8 cellular contexts compared by ENCODE assay signal in the genomic region with DNA sequence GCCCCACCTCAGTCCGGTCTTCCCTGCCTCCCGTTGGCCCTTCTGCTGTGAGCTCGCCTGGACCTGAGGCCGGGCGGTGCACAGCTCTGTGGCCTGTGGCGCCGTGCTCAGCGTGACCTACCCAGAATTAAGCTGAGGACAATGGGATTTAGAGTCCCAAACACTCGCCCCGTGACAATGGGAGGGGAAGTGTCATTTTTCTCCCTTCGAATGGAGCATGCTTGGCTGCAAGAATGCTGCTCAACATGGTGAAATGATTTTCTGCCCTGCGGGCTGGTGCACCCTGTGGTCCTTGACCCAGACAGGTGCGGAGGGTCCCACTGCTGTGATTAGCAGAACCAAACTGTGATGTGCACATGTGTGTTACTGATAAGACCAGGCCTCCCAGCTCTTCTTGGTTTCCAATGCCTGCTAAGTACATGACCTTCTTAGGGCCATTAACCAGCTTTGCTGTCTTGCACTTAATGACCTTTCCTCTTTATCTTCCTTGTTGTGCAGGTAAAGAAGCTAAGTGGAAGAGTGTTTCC. TPM values are rescaled to one million over a fixed set of nuclear protein-coding genes. Genes with fewer than 3 reads are reported as not detected.
DNase-seq lines count a peak whose midpoint lies in the region; ATAC-seq and TF ChIP-seq lines count a peak whose summit lies in the region.

No MANE protein-coding gene starts in this region.

- H3K4me3 Mint-ChIP-seq in T-cell, result peak overlapping the region; percentile 76 to 97 (median 80)

- no peaks in the 10 kb centered on the region for H3K9me3 Mint-ChIP-seq in T-cell

- H3K36me3 Mint-ChIP-seq in T-cell, result no peaks in the 10 kb centered on the region

- H3K27me3 Mint-ChIP-seq in T-cell, result no peaks in the 10 kb centered on the region

- POLR2A ChIA-PET in T-cell (lab: Charles Lee), result interaction anchor here (0.5 to 3.7 kb wide), 7 partner anchors 17 to 397 kb away, joined by 3 to 111 read pairs (median 10); partner anchors contain the start of genes EOLA2 (in 1 of the 2) and IDS (in 1 of the 2)

- H3K4me3 ChIP-seq in GM12865 (ENCODE audit: low read depth, low read length) (peak overlapping the region; percentile 78), fibroblast of pulmonary artery (replicated peaks; ENCODE audit: low read depth, low read length) (peak overlapping the region; percentile 79), retinal pigment epithelial cell (ENCODE audit: low read length) (peak overlapping the region; percentile 75)

- H3K4me1 Mint-ChIP-seq in T-cell, result peaks cover 0 to 10% (median 8%) of the 10 kb centered on the region in 3 donors

- TF ChIP-seq CTCF in GM12865 (IDR thresholded peaks at IDR 0.05; ENCODE audit: insufficient read depth, low read depth, low read length, missing control alignments) (no peak), fibroblast of pulmonary artery (IDR thresholded peaks at IDR 0.05; ENCODE audit: low read length, missing control alignments) (no peak), retinal pigment epithelial cell (conservative IDR thresholded peaks at IDR 0.05; ENCODE audit: low read depth, low read length) (no peak)

- no peak for ATAC-seq in T-cell (replicated peaks in 1 of 4)
- no peak for ATAC-seq in GM19035 (IDR thresholded peaks at IDR 0.05; ENCODE audit: unreplicated experiment)
- ATAC-seq in GM18520 (IDR thresholded peaks at IDR 0.05; ENCODE audit: unreplicated experiment), result no peak

- no peak for DNase-seq in GM12865 (ENCODE audit: low read depth)
- no peak for DNase-seq in T-cell
- DNase-seq in fibroblast of pulmonary artery (ENCODE audit: low read depth), result no peak
- no peak for DNase-seq in retinal pigment epithelial cell (ENCODE audit: low read depth)
- DNase-seq in MV-4-11 (lab: John Stamatoyannopoulos, UW), result no peak
- DNase-seq in NCI-H2196 (lab: John Stamatoyannopoulos, UW; ENCODE audit: unreplicated experiment), result no peak

- H3K27ac Mint-ChIP-seq in T-cell, result peak overlapping the region; percentile 96 to 100

- CTCF ChIA-PET in T-cell (lab: Charles Lee), result interaction anchor here in 1 of 2 donors (0.7 to 0.9 kb wide), 2 partner anchors 14 to 29 kb away, joined by 3 to 4 read pairs; no protein-coding TSS in a partner anchor

RNA-seq across cellular contexts. Expression of gene EOLA1, which starts 0.8 kb away (rescaled TPM):
- total RNA-seq in T-cell, result 10 to 100 TPM; 24.1 to 79.0 (median 39.4) TPM

RNA-seq across cellular contexts. Expression of gene HSFX3, which starts 8.1 kb away (rescaled TPM):
- total RNA-seq in T-cell, result not detected

RNA-seq across cellular contexts. Expression of gene IDS, which starts 36.5 kb away (rescaled TPM):
- 100 to 1,000 TPM; 152 to 402 (median 182) TPM for total RNA-seq in T-cell

RNA-seq across cellular contexts. Expression of gene MAGEA9B, which starts 45.7 kb away (rescaled TPM):
- total RNA-seq in T-cell, result not detected

RNA-seq across cellular contexts. Expression of gene HSFX2, which starts 53.5 kb away (rescaled TPM):
- not detected for total RNA-seq in T-cell
